32 cellular contexts compared by ENCODE assay signal in the genomic region with DNA sequence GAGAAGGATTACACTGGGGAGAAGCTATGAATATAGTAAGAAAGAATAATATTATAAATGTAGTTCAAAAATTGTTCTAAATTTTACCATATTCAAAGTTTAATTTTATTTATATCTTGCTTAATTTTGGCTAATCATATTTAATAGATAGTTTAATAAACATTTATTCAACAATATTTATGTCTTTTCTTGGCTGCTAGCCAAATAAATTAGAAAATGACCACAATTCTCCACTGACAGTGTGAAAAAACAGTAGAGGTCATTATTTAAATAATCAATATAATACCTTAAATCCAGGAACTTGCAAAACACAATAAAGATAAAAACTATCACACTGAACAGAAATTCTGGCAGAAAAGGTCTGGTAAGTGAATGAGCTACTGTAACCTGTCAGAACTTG.
"Had no signal": no experiment of that assay in that cellular context is flagged by ENCODE, and none has a peak within 500 bp of the region (broad histone marks: within the 10 kb centered on the region; RNA-seq: fewer than 3 reads in every experiment).

No MANE protein-coding gene starts in this region.

- DNase-seq: activated B cell treated with CpG ODN at 0.5 μM for 24 hours; activated CD4-positive, alpha-beta T cell treated with anti-CD3 and anti-CD28 coated beads for 48 hours; activated CD4-positive, alpha-beta T cell treated with anti-CD3 and anti-CD28 coated beads, Interleukin-2, amount 50 U/mL, for 1 hour; activated CD4-positive, alpha-beta T cell treated with anti-CD3 and anti-CD28 coated beads, Interleukin-2, amount 50 U/mL, for 48 hours; activated CD8-positive, alpha-beta memory T cell treated with anti-CD3 and anti-CD28 coated beads for 24 hours; activated CD8-positive, alpha-beta T cell treated with anti-CD3 and anti-CD28 coated beads for 36 hours; activated gamma-delta T cell; activated naive CD4-positive, alpha-beta T cell; activated naive CD4-positive, alpha-beta T cell treated with anti-CD3 and anti-CD28 coated beads, Interleukin-2, amount 10 ng/mL, durations not matched to agents 7 days and 5 days; activated naive CD8-positive, alpha-beta T cell treated with anti-CD3 and anti-CD28 coated beads, Interleukin-2, amount 10 ng/mL, durations not matched to agents 7 days and 5 days; activated T-cell treated with anti-CD3 and anti-CD28 coated beads, Interleukin-2, amount 50 U/mL, for 4 hours; central memory CD4-positive, alpha-beta T cell; cortex of kidney; effector CD8-positive, alpha-beta T cell; esophagus squamous epithelium; foreskin melanocyte; head of caudate nucleus; T-cell; T1000; WERI-Rb-1 had no signal

- H3K27ac ChIP-seq: ascending aorta, breast epithelium, cardiac muscle cell, epithelial cell of prostate, esophagus squamous epithelium, WERI-Rb-1 had no signal

- H3K27me3 ChIP-seq: ascending aorta, breast epithelium, cardiac muscle cell, esophagus squamous epithelium had no signal

- H3K4me1 ChIP-seq: ascending aorta, breast epithelium had no signal

- ATAC-seq: activated CD4-positive, CD25-positive, alpha-beta regulatory T cell treated with anti-CD3 and anti-CD28 coated beads, Interleukin-2, amount 50 U/mL, for 24 hours; activated CD8-positive, alpha-beta T cell treated with anti-CD3 and anti-CD28 coated beads for 36 hours; activated naive CD4-positive, alpha-beta T cell treated with anti-CD3 and anti-CD28 coated beads, Interleukin-2, amount 50 U/mL, for 72 hours; activated T-cell treated with anti-CD3 and anti-CD28 coated beads, Interleukin-2, amount 50 U/mL, for 4 hours; T-cell had no signal

- H3K27me3 Mint-ChIP-seq: activated B cell treated with CpG ODN at 0.5 μM for 24 hours; activated CD8-positive, alpha-beta T cell treated with anti-CD3 and anti-CD28 coated beads for 36 hours; activated naive CD4-positive, alpha-beta T cell treated with anti-CD3 and anti-CD28 coated beads, Interleukin-2, amount 10 ng/mL, durations not matched to agents 7 days and 5 days; activated naive CD8-positive, alpha-beta T cell treated with anti-CD3 and anti-CD28 coated beads, Interleukin-2, amount 10 ng/mL, durations not matched to agents 7 days and 5 days; brain; T-cell had no signal

- H3K4me1 Mint-ChIP-seq: activated B cell treated with CpG ODN at 0.5 μM for 24 hours; activated naive CD4-positive, alpha-beta T cell treated with anti-CD3 and anti-CD28 coated beads, Interleukin-2, amount 10 ng/mL, durations not matched to agents 7 days and 5 days; brain had no signal

- H3K9me3 Mint-ChIP-seq: activated B cell treated with CpG ODN at 0.5 μM for 24 hours; activated CD8-positive, alpha-beta T cell treated with anti-CD3 and anti-CD28 coated beads for 36 hours; activated naive CD4-positive, alpha-beta T cell treated with anti-CD3 and anti-CD28 coated beads, Interleukin-2, amount 10 ng/mL, durations not matched to agents 7 days and 5 days; activated T-cell treated with anti-CD3 and anti-CD28 coated beads, Interleukin-2, amount 50 U/mL, for 4 hours; brain; T-cell; T-helper 2 cell treated with Interferon-gamma antibody and Interleukin-4, amounts not matched to agents 5 μg/mL and 100 μg/mL, for 36 hours had no signal

- H3K4me3 Mint-ChIP-seq: activated B cell treated with CpG ODN at 0.5 μM for 24 hours; activated CD8-positive, alpha-beta T cell treated with anti-CD3 and anti-CD28 coated beads for 36 hours; activated naive CD4-positive, alpha-beta T cell treated with anti-CD3 and anti-CD28 coated beads, Interleukin-2, amount 10 ng/mL, durations not matched to agents 7 days and 5 days; activated naive CD8-positive, alpha-beta T cell treated with anti-CD3 and anti-CD28 coated beads, Interleukin-2, amount 10 ng/mL, durations not matched to agents 7 days and 5 days; activated T-cell treated with anti-CD3 and anti-CD28 coated beads, Interleukin-2, amount 50 U/mL, for 4 hours; brain; T-cell; T-helper 1 cell treated with Interleukin-12 subunit alpha and Interleukin-12 subunit beta and Interleukin-4 antibody, amounts not matched to agents 30 μg/mL and 1 μg/mL, for 36 hours; T-helper 2 cell treated with Interferon-gamma antibody and Interleukin-4, amounts not matched to agents 5 μg/mL and 100 μg/mL, for 36 hours had no signal

- H3K36me3 Mint-ChIP-seq: brain had no signal

- H3K4me3 ChIP-seq: ascending aorta, breast epithelium, cardiac muscle cell, esophagus squamous epithelium had no signal

- FAIRE-seq: colon, endometrium, endothelial cell of umbilical vein had no signal

- H3K9me3 ChIP-seq: ascending aorta, breast epithelium, esophagus squamous epithelium had no signal

- H3K36me3 ChIP-seq: ascending aorta, breast epithelium, cardiac muscle cell, WERI-Rb-1 had no signal

- H3K27ac Mint-ChIP-seq: activated B cell treated with CpG ODN at 0.5 μM for 24 hours; activated CD8-positive, alpha-beta T cell treated with anti-CD3 and anti-CD28 coated beads for 36 hours; activated naive CD4-positive, alpha-beta T cell treated with anti-CD3 and anti-CD28 coated beads, Interleukin-2, amount 10 ng/mL, durations not matched to agents 7 days and 5 days; activated naive CD8-positive, alpha-beta T cell treated with anti-CD3 and anti-CD28 coated beads, Interleukin-2, amount 10 ng/mL, durations not matched to agents 7 days and 5 days; brain; T-helper 1 cell treated with Interleukin-12 subunit alpha and Interleukin-12 subunit beta and Interleukin-4 antibody, amounts not matched to agents 30 μg/mL and 1 μg/mL, for 36 hours; T-helper 2 cell treated with Interferon-gamma antibody and Interleukin-4, amounts not matched to agents 5 μg/mL and 100 μg/mL, for 36 hours had no signal
